ENCODE assay signal across 8 cellular contexts in genomic region chr6:95577317-95578105, GRCh38. TPM values are rescaled to one million over a fixed set of nuclear protein-coding genes. Genes with fewer than 3 reads are reported as not detected.
DNase-seq lines count a peak whose midpoint lies in the region; ATAC-seq and TF ChIP-seq lines count a peak whose summit lies in the region.

Gene MANEA, plus strand, starts transcription at chr6:95577535. Its CDS starts 8,905 bp downstream, at chr6:95586440.

- WGBS in lower leg skin, 2 donors = 0 to 1% methylated on average over 26 to 41 of the region's 70 CpGs

- peak; percentile 85 for DNase-seq in CD1c-positive myeloid dendritic cell (ENCODE audit: extremely low spot score)
- DNase-seq in NCI-H748 treated with DMSO at 0.1 percent for 48 hours (lab: John Stamatoyannopoulos, UW) = peak; percentile 92
- DNase-seq in activated CD4-positive, alpha-beta T cell treated with anti-CD3 and anti-CD28 coated beads, Interleukin-2, amount 50 U/mL, for 48 hours = peak; percentile 76 to 81
- peak; percentile 55 to 89 (median 71) for DNase-seq in dorsolateral prefrontal cortex
- DNase-seq in lower leg skin (ENCODE audit: low spot score in 2 of 2) = peak; percentile 78 to 94
- peak; percentile 73 to 75 for DNase-seq in stimulated activated CD4-positive, alpha-beta T cell treated with anti-CD3 and anti-CD28 coated beads, Interleukin-4, amount 100 ng/mL, for 4 hours

- intact Hi-C loops in dorsolateral prefrontal cortex (cut with DNase I) (no loop called here), lower leg skin (cut with DNase I; ENCODE audit: low total_unique reads) (no loop called here)

- no peaks in the 10 kb centered on the region for H3K27me3 ChIP-seq in dorsolateral prefrontal cortex

- H3K4me3 ChIP-seq in dorsolateral prefrontal cortex = peak within 1 kb of the TSS; percentile 57 to 97 (median 81)
- peak within 1 kb of the TSS; percentile 58 for H3K4me3 ChIP-seq in lower leg skin (ENCODE audit: low read depth, poor library complexity, severe bottlenecking)

- peak within 1 kb of the TSS; percentile 63 to 98 (median 91) for H3K27ac ChIP-seq in dorsolateral prefrontal cortex

- TF ChIP-seq POLR2A in lower leg skin (IDR thresholded peaks at IDR 0.05) = no peak

- ATAC-seq in GM19397 (IDR thresholded peaks at IDR 0.05; ENCODE audit: unreplicated experiment) (peak; percentile 85), HG03565 (IDR thresholded peaks at IDR 0.05; ENCODE audit: unreplicated experiment) (peak; percentile 69)

- TF ChIP-seq CTCF in dorsolateral prefrontal cortex (IDR thresholded peaks at IDR 0.05 in 54 of 56, conservative IDR thresholded peaks at IDR 0.05 in 2 of 56; ENCODE audit: low read depth in 1 of 56, partially characterized antibody in 56 of 56) (peak in 23 of 56 donors; percentile 4 to 48 (median 25)), lower leg skin (IDR thresholded peaks at IDR 0.05) (no peak)

RNA-seq across cellular contexts. Expression of gene MANEA, which starts in this region (rescaled TPM):
- total RNA-seq in dorsolateral prefrontal cortex = 10 to 100 TPM in 33 of 120 experiments, 1 to 10 TPM in 87; 4.6 to 14.6 (median 8.7) TPM
- total RNA-seq in lower leg skin = 1 to 10 TPM; 4.9 to 9.3 (median 6.5) TPM

Comparison
In these comparisons a context has a peak if more than half of its experiments do, and no peak if none do; other contexts are left out.
1. Peak in every context shown above with its lines: DNase-seq, ATAC-seq, H3K4me3 ChIP-seq and H3K27ac ChIP-seq.